ENCODE assay signal across 2 cellular contexts in genomic region chr17:79699386-79700036, GRCh38.
A peak's percentile ranks its signal among the peaks of the same experiment; 100 is the strongest.
TF ChIP-seq lines count a peak whose summit lies in the region.

No MANE protein-coding gene starts in this region.

TF ChIP-seq in Ishikawa, 13 proteins besides CTCF, POLR2A, EP300 and RAD21:
- TF ChIP-seq ZBTB7A (IDR thresholded peaks at IDR 0.05; ENCODE audit: low read depth) (0 out of 2 replicates have a peak, but pooled peaks have one; percentile 40), TEAD4 (IDR thresholded peaks at IDR 0.05) (no peak)
TF ChIP-seq in Ishikawa: peak in this region for 1.

TF ChIP-seq in K562, 482 proteins besides CTCF, POLR2A, EP300 and RAD21:
- TF ChIP-seq IRF9 (tag; IDR thresholded peaks at IDR 0.05), result no peak
- no peak for TF ChIP-seq ZNF316 (IDR thresholded peaks at IDR 0.05)
- no peak for TF ChIP-seq GTF2F1 (IDR thresholded peaks at IDR 0.05; ENCODE audit: low read depth, low read length)
- no peak for TF ChIP-seq ZNF766 (CRISPR knock-in tag; conservative IDR thresholded peaks at IDR 0.05)
- no peak for TF ChIP-seq ZBTB11 (CRISPR knock-in tag; IDR thresholded peaks at IDR 0.05)
- TF ChIP-seq ZNF592 (IDR thresholded peaks at IDR 0.05), result no peak
- no peak for TF ChIP-seq XRCC4 (IDR thresholded peaks at IDR 0.05; ENCODE audit: extremely low read depth, insufficient read depth, insufficient read length)
- no peak for TF ChIP-seq PHF21A (IDR thresholded peaks at IDR 0.05; ENCODE audit: borderline replicate concordance, low read depth)
- TF ChIP-seq ZBTB7A (IDR thresholded peaks at IDR 0.05; ENCODE audit: borderline replicate concordance, control insufficient read depth, low read depth, low read length), result no peak
- no peak for TF ChIP-seq HDAC1 (IDR thresholded peaks at IDR 0.05)
- no peak for TF ChIP-seq NONO (IDR thresholded peaks at IDR 0.05; ENCODE audit: low read depth in 2 of 2, low read length in 1 of 2)
- TF ChIP-seq ZNF639 (CRISPR knock-in tag; conservative IDR thresholded peaks at IDR 0.05 in 1 of 2, IDR thresholded peaks at IDR 0.05 in 1 of 2), result no peak
- no peak for TF ChIP-seq L3MBTL2 (IDR thresholded peaks at IDR 0.05)
- no peak for TF ChIP-seq EGR1 (conservative IDR thresholded peaks at IDR 0.05)
